ENCODE assay signal across 11 cellular contexts in genomic region chrX:17635231-17635630, GRCh38.
DNase-seq lines count a peak whose midpoint lies in the region; ATAC-seq and TF ChIP-seq lines count a peak whose summit lies in the region.
"Had no signal": no experiment of that assay in that cellular context is flagged by ENCODE, and none has a peak within 500 bp of the region (broad histone marks: within the 10 kb centered on the region; RNA-seq: fewer than 3 reads in every experiment).

No MANE protein-coding gene starts in this region.

- H3K27me3 Mint-ChIP-seq in GM23338 (ENCODE audit: insufficient read depth, low read depth, poor library complexity) (no peaks in the 10 kb centered on the region), nephron progenitor cell (ENCODE audit: low read depth, poor library complexity) (peaks cover 6% of the 10 kb centered on the region)

- peak overlapping the region; percentile 4 for H3K4me2 ChIP-seq in GM23338

- H3K9me3 ChIP-seq in uterus, result no peaks in the 10 kb centered on the region

- H3F3A ChIP-seq in GM23338 (replicated peaks; ENCODE audit: low read depth), result no peaks in the 10 kb centered on the region

- intact Hi-C loops in uterus (cut with DNase I; ENCODE audit: low total_unique reads), result no loop called here

- no peaks in the 10 kb centered on the region for H4K20me1 ChIP-seq in GM23338 (replicated peaks; ENCODE audit: insufficient read depth)

- H3K4me1 Mint-ChIP-seq in GM23338, result peaks cover 26% of the 10 kb centered on the region
- peaks cover 50% of the 10 kb centered on the region for H3K4me1 Mint-ChIP-seq in nephron progenitor cell

- TF ChIP-seq CTCF in GM23338 (conservative IDR thresholded peaks at IDR 0.05; ENCODE audit: low read depth in 2 of 2) (no peak), nephron progenitor cell (IDR thresholded peaks at IDR 0.05) (no peak), uterus (IDR thresholded peaks at IDR 0.05) (no peak)

- H3K9me2 ChIP-seq in GM23338 (ENCODE audit: insufficient read depth), result no peaks in the 10 kb centered on the region

- H3K4me1 ChIP-seq in GM23338 (ENCODE audit: insufficient read depth) (peaks cover 8% of the 10 kb centered on the region; the same call in 1 of the 2 replicates), uterus (no peaks in the 10 kb centered on the region)

- H3K9me3 Mint-ChIP-seq in GM23338 (no peaks in the 10 kb centered on the region), nephron progenitor cell (no peaks in the 10 kb centered on the region)
- H3K9me3 Mint-ChIP-seq: activated T-cell treated with anti-CD3 and anti-CD28 coated beads, Interleukin-2, amount 50 U/mL, for 72 hours had no signal

- no peaks in the 10 kb centered on the region for H3K79me2 ChIP-seq in GM23338 (replicated peaks; ENCODE audit: insufficient read depth)

- H3K36me3 ChIP-seq in GM23338 (ENCODE audit: insufficient read depth) (no peaks in the 10 kb centered on the region), uterus (no peaks in the 10 kb centered on the region)

- peak; percentile 83 for DNase-seq in GM23338 (ENCODE audit: low spot score)
- peak; percentile 46 for DNase-seq in NCI-H2196 (lab: John Stamatoyannopoulos, UW; ENCODE audit: unreplicated experiment)
- peak; percentile 87 for DNase-seq in ecto neural progenitor cell (ENCODE audit: low spot score)
- peak; percentile 83 for DNase-seq in nephron progenitor cell
- no peak for DNase-seq in activated T-cell treated with anti-CD3 and anti-CD28 coated beads, Interleukin-2, amount 50 U/mL, for 48 hours
- DNase-seq in uterus, result no peak
- DNase-seq in LoVo (ENCODE audit: low spot score), result no peak
- DNase-seq: activated T-cell treated with anti-CD3 and anti-CD28 coated beads, Interleukin-2, amount 50 U/mL, for 72 hours; GOT3; NCI-H226 had no signal

- H3K27me3 ChIP-seq in GM23338 (ENCODE audit: insufficient read depth) (no peaks in the 10 kb centered on the region), uterus (no peaks in the 10 kb centered on the region)

- H3K4me3 Mint-ChIP-seq in GM23338, result peak overlapping the region; percentile 42
- H3K4me3 Mint-ChIP-seq in nephron progenitor cell, result peak overlapping the region; percentile 79
- H3K4me3 Mint-ChIP-seq: activated T-cell treated with anti-CD3 and anti-CD28 coated beads, Interleukin-2, amount 50 U/mL, for 72 hours had no signal

- H3K27ac Mint-ChIP-seq in GM23338 (no peak overlapping the region), nephron progenitor cell (peak overlapping the region; percentile 76)
- H3K27ac Mint-ChIP-seq: activated T-cell treated with anti-CD3 and anti-CD28 coated beads, Interleukin-2, amount 50 U/mL, for 72 hours had no signal

- peak; percentile 98 for ATAC-seq in GM23338
- no peak for ATAC-seq in HG02678 (IDR thresholded peaks at IDR 0.05; ENCODE audit: unreplicated experiment)
- ATAC-seq: activated T-cell treated with anti-CD3 and anti-CD28 coated beads, Interleukin-2, amount 50 U/mL, for 72 hours had no signal

- TF ChIP-seq POLR2A in uterus (IDR thresholded peaks at IDR 0.05), result no peak

- no peak overlapping the region for H2AFZ ChIP-seq in GM23338

- H3K4me3 ChIP-seq in GM23338, result peak overlapping the region; percentile 3; the same call in 1 of the 2 replicates
- no peak overlapping the region for H3K4me3 ChIP-seq in uterus

- H3K36me3 Mint-ChIP-seq in GM23338 (ENCODE audit: low read depth), result no peaks in the 10 kb centered on the region
- no peaks in the 10 kb centered on the region for H3K36me3 Mint-ChIP-seq in nephron progenitor cell (ENCODE audit: low read depth)

- H3K27ac ChIP-seq in GM23338 (ENCODE audit: low read depth) (no peak overlapping the region), uterus (no peak overlapping the region)

TF ChIP-seq in GM23338, 12 proteins besides CTCF, POLR2A, EP300 and RAD21 (continues in another document):
- TF ChIP-seq STAT1 (IDR thresholded peaks at IDR 0.05; ENCODE audit: unreplicated experiment) (no peak), EZH2phosphoT487 (IDR thresholded peaks at IDR 0.05; ENCODE audit: unreplicated experiment) (no peak), ZNF114 (CRISPR knock-in tag; IDR thresholded peaks at IDR 0.05) (no peak), NANOG (IDR thresholded peaks at IDR 0.05; ENCODE audit: borderline replicate concordance) (no peak), EZH2 (IDR thresholded peaks at IDR 0.05; ENCODE audit: low read depth, unreplicated experiment) (no peak), ETS1 (IDR thresholded peaks at IDR 0.05) (no peak), JUNB (IDR thresholded peaks at IDR 0.05; ENCODE audit: unreplicated experiment) (no peak), REST (IDR thresholded peaks at IDR 0.05; ENCODE audit: unreplicated experiment) (no peak), POLR2AphosphoS5 (IDR thresholded peaks at IDR 0.05; ENCODE audit: low read depth) (no peak)

Comparison
In these comparisons a context has a peak if more than half of its experiments do, and no peak if none do; other contexts are left out.
1. DNase-seq: peak in GM23338 (single experiment), NCI-H2196 (single experiment), ecto neural progenitor cell (single experiment) and nephron progenitor cell (single experiment); none in activated T-cell treated with anti-CD3 and anti-CD28 coated beads, Interleukin-2, amount 50 U/mL, for 48 hours (0 of 2), uterus (0 of 2) and LoVo (single experiment).